In the genomic region with DNA sequence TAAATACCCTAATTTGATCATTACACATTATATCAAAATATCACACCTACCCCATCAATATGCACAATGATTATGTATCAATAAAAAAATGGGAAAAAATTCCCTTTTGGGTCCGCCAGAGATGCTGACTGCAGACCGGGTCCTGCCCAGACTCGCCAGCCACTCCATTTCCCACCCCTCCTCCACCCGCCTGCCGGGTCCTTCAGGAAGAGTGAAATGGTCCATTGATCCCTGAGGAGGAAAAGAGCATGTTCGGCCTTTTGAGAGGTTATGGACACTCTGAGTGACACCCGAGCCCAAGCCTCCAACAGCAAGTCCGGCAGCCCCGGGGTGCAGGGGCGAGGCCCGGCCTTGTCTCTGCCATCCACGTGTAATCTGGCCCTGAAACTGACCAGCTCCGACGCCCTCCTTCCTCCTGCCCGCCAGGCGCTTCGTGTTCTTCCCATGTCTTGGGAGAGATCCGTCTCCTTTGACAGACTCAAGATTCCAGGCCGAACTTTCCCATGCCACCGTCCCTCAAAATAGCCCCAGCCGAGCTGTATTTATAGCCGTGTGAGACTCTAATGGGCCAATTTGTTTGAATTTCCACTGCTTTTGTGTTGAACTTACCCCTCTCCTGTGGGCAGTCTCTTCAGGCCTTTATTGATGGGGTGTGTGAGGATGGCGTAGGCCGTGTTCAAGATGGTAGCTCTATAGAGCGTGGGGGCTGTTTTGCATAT, we compare ENCODE assay signal across 10 cellular contexts.
A peak's percentile ranks its signal among the peaks of the same experiment; 100 is the strongest.
DNase-seq lines count a peak whose midpoint lies in the region; ATAC-seq and TF ChIP-seq lines count a peak whose summit lies in the region.
"Had no signal": no experiment of that assay in that cellular context is flagged by ENCODE, and none has a peak within 500 bp of the region (broad histone marks: within the 10 kb centered on the region; RNA-seq: fewer than 3 reads in every experiment).

No MANE protein-coding gene starts in this region.

- H3K4me1 ChIP-seq in thyroid gland = peaks cover 6 to 22% of the 10 kb centered on the region in 2 donors
- H3K4me1 ChIP-seq in colonic mucosa = peaks cover 9% of the 10 kb centered on the region

- H3K36me3 ChIP-seq in thyroid gland (no peaks in the 10 kb centered on the region), colonic mucosa (no peaks in the 10 kb centered on the region)

- peaks cover 49% of the 10 kb centered on the region for H3K4me1 Mint-ChIP-seq in mesothelial cell of epicardium

- H3K27me3 Mint-ChIP-seq in mesothelial cell of epicardium (ENCODE audit: low read depth) = no peaks in the 10 kb centered on the region

- no peak for TF ChIP-seq POLR2A in thyroid gland (IDR thresholded peaks at IDR 0.05)

- 32 to 50% methylated on average over 25 of the region's 25 CpGs for WGBS in thyroid gland, 2 donors

- H3K9ac ChIP-seq in colonic mucosa (ENCODE audit: low read depth in 2 of 2, low read length in 2 of 2) = no peak overlapping the region

- H3K27ac Mint-ChIP-seq in mesothelial cell of epicardium = peak overlapping the region; percentile 98
- H3K27ac Mint-ChIP-seq: activated T-helper 1 cell treated with anti-CD3 and anti-CD28 coated beads, Interleukin-12 subunit alpha, Interleukin-12 subunit beta, Interleukin-2, Interleukin-4 antibody, amounts not matched to agents 30 ng/mL and 10 ng/mL and 1 ng/mL, durations not matched to agents 14 hours and 24 hours and 36 hours had no signal

- peak overlapping the region; percentile 86 to 91 for H3K27ac ChIP-seq in coronary artery
- peak overlapping the region; percentile 12 to 65 (median 29) for H3K27ac ChIP-seq in thyroid gland
- H3K27ac ChIP-seq in colonic mucosa = no peak overlapping the region

- ATAC-seq in GM18907 (IDR thresholded peaks at IDR 0.05; ENCODE audit: unreplicated experiment) = no peak

- H3K4me3 Mint-ChIP-seq in mesothelial cell of epicardium = peak overlapping the region; percentile 10
- H3K4me3 Mint-ChIP-seq: activated T-helper 1 cell treated with anti-CD3 and anti-CD28 coated beads, Interleukin-12 subunit alpha, Interleukin-12 subunit beta, Interleukin-2, Interleukin-4 antibody, amounts not matched to agents 30 ng/mL and 10 ng/mL and 1 ng/mL, durations not matched to agents 14 hours and 24 hours and 36 hours had no signal

- H3K9me3 Mint-ChIP-seq in mesothelial cell of epicardium = no peaks in the 10 kb centered on the region
- H3K9me3 Mint-ChIP-seq: activated T-helper 1 cell treated with anti-CD3 and anti-CD28 coated beads, Interleukin-12 subunit alpha, Interleukin-12 subunit beta, Interleukin-2, Interleukin-4 antibody, amounts not matched to agents 30 ng/mL and 10 ng/mL and 1 ng/mL, durations not matched to agents 14 hours and 24 hours and 36 hours had no signal

- H3K9me3 ChIP-seq in thyroid gland = no peaks in the 10 kb centered on the region
- no peaks in the 10 kb centered on the region for H3K9me3 ChIP-seq in colonic mucosa
- H3K9me3 ChIP-seq: A549 had no signal

- H3K27me3 ChIP-seq in thyroid gland (no peaks in the 10 kb centered on the region), colonic mucosa (no peaks in the 10 kb centered on the region)

- peak; percentile 58 for DNase-seq in NCI-H1092 treated with DMSO at 0.1 percent for 48 hours (lab: John Stamatoyannopoulos, UW)
- DNase-seq in NCI-H1092 (lab: John Stamatoyannopoulos, UW) = no peak
- no peak for DNase-seq in coronary artery (ENCODE audit: low spot score)
- no peak for DNase-seq in mesothelial cell of epicardium (ENCODE audit: low spot score in 2 of 2, unreplicated experiment in 2 of 2)
- DNase-seq in thyroid gland = peak; percentile 69 to 70
- no peak for DNase-seq in colonic mucosa
- DNase-seq in midbrain (lab: John Stamatoyannopoulos, UW) = no peak

- H3K36me3 Mint-ChIP-seq in mesothelial cell of epicardium = no peaks in the 10 kb centered on the region

- no peak for TF ChIP-seq CTCF in coronary artery (IDR thresholded peaks at IDR 0.05)
- TF ChIP-seq CTCF in mesothelial cell of epicardium (IDR thresholded peaks at IDR 0.05; ENCODE audit: unreplicated experiment) = no peak
- no peak for TF ChIP-seq CTCF in thyroid gland (IDR thresholded peaks at IDR 0.05)
- TF ChIP-seq CTCF in colonic mucosa (IDR thresholded peaks at IDR 0.05) = no peak

- intact Hi-C loops in thyroid gland (cut with DNase I) = loop anchor here (10.0 kb wide), 1 partner anchor 107 kb away; no protein-coding TSS in a partner anchor
- intact Hi-C loops in colonic mucosa (cut with DNase I) = loop anchor here (10.0 kb wide), 2 partner anchors 107 to 237 kb away; no protein-coding TSS in a partner anchor

- H3K4me3 ChIP-seq in coronary artery (peak overlapping the region; percentile 14), thyroid gland (replicated peaks in 1 of 3) (no peak overlapping the region), colonic mucosa (no peak overlapping the region)
- H3K4me3 ChIP-seq: A549 had no signal

Comparison
In these comparisons a context has a peak if more than half of its experiments do, and no peak if none do; other contexts are left out.
1. DNase-seq: peak in NCI-H1092 treated with DMSO at 0.1 percent for 48 hours (single experiment) and thyroid gland (2 of 2); none in NCI-H1092 (single experiment), coronary artery (single experiment), mesothelial cell of epicardium (0 of 2), colonic mucosa (single experiment) and midbrain (single experiment).